ENCODE assay signal across 21 cellular contexts in genomic region chr3:14886101-14886500, GRCh38.
DNase-seq lines count a peak whose midpoint lies in the region; ATAC-seq and TF ChIP-seq lines count a peak whose summit lies in the region.
"Had no signal": no experiment of that assay in that cellular context is flagged by ENCODE, and none has a peak within 500 bp of the region (broad histone marks: within the 10 kb centered on the region; RNA-seq: fewer than 3 reads in every experiment).

No MANE protein-coding gene starts in this region.

- intact Hi-C loops in CD4-positive, alpha-beta T cell (cut with DNase I, micrococcal nuclease), result no loop called here
- intact Hi-C loops in naive thymus-derived CD4-positive, alpha-beta T cell (cut with micrococcal nuclease), result no loop called here

- peaks cover 63% of the 10 kb centered on the region for H3K4me1 Mint-ChIP-seq in CD4-positive, alpha-beta T cell (ENCODE audit: low read depth)
- H3K4me1 Mint-ChIP-seq in naive thymus-derived CD4-positive, alpha-beta T cell, result peaks cover 33 to 58% (median 52%) of the 10 kb centered on the region in 7 donors
- peaks cover 45% of the 10 kb centered on the region for H3K4me1 Mint-ChIP-seq in activated CD8-positive, alpha-beta memory T cell treated with anti-CD3 and anti-CD28 coated beads, Interleukin-2, amount 10 ng/mL, durations not matched to agents 7 days and 5 days
- H3K4me1 Mint-ChIP-seq in activated CD4-positive, alpha-beta memory T cell treated with anti-CD3 and anti-CD28 coated beads, Interleukin-2, amount 10 ng/mL, durations not matched to agents 7 days and 5 days, result peaks cover 67% of the 10 kb centered on the region
- H3K4me1 Mint-ChIP-seq: B cell had no signal

- H4K20me1 ChIP-seq in BLaER1, result no peaks in the 10 kb centered on the region

- H3K27me3 Mint-ChIP-seq in CD4-positive, alpha-beta T cell, result no peaks in the 10 kb centered on the region
- H3K27me3 Mint-ChIP-seq in naive thymus-derived CD4-positive, alpha-beta T cell, result peaks cover 0 to 18% (median 0%) of the 10 kb centered on the region in 5 donors
- H3K27me3 Mint-ChIP-seq in activated CD8-positive, alpha-beta memory T cell treated with anti-CD3 and anti-CD28 coated beads, Interleukin-2, amount 10 ng/mL, durations not matched to agents 7 days and 5 days, result peaks cover 41% of the 10 kb centered on the region
- peaks cover 31% of the 10 kb centered on the region for H3K27me3 Mint-ChIP-seq in activated CD4-positive, alpha-beta memory T cell treated with anti-CD3 and anti-CD28 coated beads, Interleukin-2, amount 10 ng/mL, durations not matched to agents 7 days and 5 days

- H3K27ac ChIP-seq in BLaER1, result no peak overlapping the region
- no peak overlapping the region for H3K27ac ChIP-seq in CD4-positive, alpha-beta T cell (ENCODE audit: low read depth, low read length)
- H3K27ac ChIP-seq in KOPT-K1 (ENCODE audit: low read depth, low read length, poor library complexity, severe bottlenecking), result peak overlapping the region; percentile 88
- no peak overlapping the region for H3K27ac ChIP-seq in naive thymus-derived CD4-positive, alpha-beta T cell (ENCODE audit: low read depth, low read length)
- no peak overlapping the region for H3K27ac ChIP-seq in caudate nucleus (ENCODE audit: low read depth, low read length)
- H3K27ac ChIP-seq: HL-60 had no signal

- TF ChIP-seq CTCF in CD4-positive, alpha-beta T cell (IDR thresholded peaks at IDR 0.05), result no peak

- H3K4me3 Mint-ChIP-seq in CD4-positive, alpha-beta T cell, result no peak overlapping the region
- H3K4me3 Mint-ChIP-seq in naive thymus-derived CD4-positive, alpha-beta T cell, result peak overlapping the region in 6 of 10 donors; percentile 7 to 77 (median 68)
- no peak overlapping the region for H3K4me3 Mint-ChIP-seq in activated CD8-positive, alpha-beta memory T cell treated with anti-CD3 and anti-CD28 coated beads, Interleukin-2, amount 10 ng/mL, durations not matched to agents 7 days and 5 days
- H3K4me3 Mint-ChIP-seq in activated CD4-positive, alpha-beta memory T cell treated with anti-CD3 and anti-CD28 coated beads, Interleukin-2, amount 10 ng/mL, durations not matched to agents 7 days and 5 days, result no peak overlapping the region
- H3K4me3 Mint-ChIP-seq: B cell had no signal

- H3K27me3 ChIP-seq in BLaER1, result no peaks in the 10 kb centered on the region
- H3K27me3 ChIP-seq in CD4-positive, alpha-beta T cell (ENCODE audit: control insufficient read depth, insufficient read depth, low read length), result no peaks in the 10 kb centered on the region
- no peaks in the 10 kb centered on the region for H3K27me3 ChIP-seq in naive thymus-derived CD4-positive, alpha-beta T cell (ENCODE audit: control insufficient read depth in 2 of 2, insufficient read depth in 2 of 2, low read length in 2 of 2)

- POLR2A ChIA-PET in CD4-positive, alpha-beta T cell (lab: Charles Lee), result interaction anchor here (1.1 to 2.7 kb wide), 4 partner anchors 88 to 235 kb away, joined by 3 to 11 read pairs (median 3); partner anchors contain the start of genes CCDC174 and RBSN
- POLR2A ChIA-PET in naive thymus-derived CD4-positive, alpha-beta T cell (lab: Charles Lee), result interaction anchor here (0.9 to 1.4 kb wide), 2 partner anchors 14 to 60 kb away, joined by 3 to 4 read pairs; no protein-coding TSS in a partner anchor
- POLR2A ChIA-PET in activated CD4-positive, alpha-beta memory T cell treated with anti-CD3 and anti-CD28 coated beads, Interleukin-2, amount 10 ng/mL, durations not matched to agents 7 days and 5 days (lab: Charles Lee), result no interaction called here

- no peak for ATAC-seq in CD4-positive, alpha-beta T cell (ENCODE audit: poor library complexity)
- ATAC-seq in naive thymus-derived CD4-positive, alpha-beta T cell, result no peak
- ATAC-seq in activated CD8-positive, alpha-beta memory T cell treated with anti-CD3 and anti-CD28 coated beads, Interleukin-2, amount 10 ng/mL, durations not matched to agents 7 days and 5 days, result no peak

- H3K4me3 ChIP-seq in BLaER1, result no peak overlapping the region
- no peak overlapping the region for H3K4me3 ChIP-seq in naive thymus-derived CD4-positive, alpha-beta T cell (ENCODE audit: low read length)

- H3K4me1 ChIP-seq in BLaER1, result peaks cover 65% of the 10 kb centered on the region
- H3K4me1 ChIP-seq in naive thymus-derived CD4-positive, alpha-beta T cell (ENCODE audit: control insufficient read depth in 2 of 2, insufficient read depth in 2 of 2, low read length in 2 of 2), result peaks cover 5 to 48% of the 10 kb centered on the region in 2 donors

- no peaks in the 10 kb centered on the region for H3K36me3 Mint-ChIP-seq in CD4-positive, alpha-beta T cell (ENCODE audit: low read depth)
- peaks cover 0 to 6% (median 0%) of the 10 kb centered on the region in 5 donors for H3K36me3 Mint-ChIP-seq in naive thymus-derived CD4-positive, alpha-beta T cell
- H3K36me3 Mint-ChIP-seq in activated CD8-positive, alpha-beta memory T cell treated with anti-CD3 and anti-CD28 coated beads, Interleukin-2, amount 10 ng/mL, durations not matched to agents 7 days and 5 days, result no peaks in the 10 kb centered on the region
- H3K36me3 Mint-ChIP-seq in activated CD4-positive, alpha-beta memory T cell treated with anti-CD3 and anti-CD28 coated beads, Interleukin-2, amount 10 ng/mL, durations not matched to agents 7 days and 5 days (ENCODE audit: low read depth), result no peaks in the 10 kb centered on the region

- peak overlapping the region; percentile 78 for H3K4me2 ChIP-seq in BLaER1
- H3K4me2 ChIP-seq: SK-N-SH had no signal

- CTCF ChIA-PET in CD4-positive, alpha-beta T cell (lab: Charles Lee), result no interaction called here
- CTCF ChIA-PET in naive thymus-derived CD4-positive, alpha-beta T cell (lab: Charles Lee), result interaction anchor here (0.7 kb wide), 1 partner anchor 180 kb away, joined by 3 read pairs; no protein-coding TSS in a partner anchor
- CTCF ChIA-PET in activated CD8-positive, alpha-beta memory T cell treated with anti-CD3 and anti-CD28 coated beads, Interleukin-2, amount 10 ng/mL, durations not matched to agents 7 days and 5 days (lab: Charles Lee), result no interaction called here
- CTCF ChIA-PET in activated CD4-positive, alpha-beta memory T cell treated with anti-CD3 and anti-CD28 coated beads, Interleukin-2, amount 10 ng/mL, durations not matched to agents 7 days and 5 days (lab: Charles Lee), result no interaction called here

- H3K9ac ChIP-seq in BLaER1, result no peak overlapping the region
- H3K9ac ChIP-seq: SK-N-SH had no signal

- H3K27ac Mint-ChIP-seq in CD4-positive, alpha-beta T cell, result peak overlapping the region; percentile 62
- peak overlapping the region in 8 of 9 donors; percentile 54 to 95 (median 84) for H3K27ac Mint-ChIP-seq in naive thymus-derived CD4-positive, alpha-beta T cell
- H3K27ac Mint-ChIP-seq in activated CD8-positive, alpha-beta memory T cell treated with anti-CD3 and anti-CD28 coated beads, Interleukin-2, amount 10 ng/mL, durations not matched to agents 7 days and 5 days, result no peak overlapping the region
- no peak overlapping the region for H3K27ac Mint-ChIP-seq in activated CD4-positive, alpha-beta memory T cell treated with anti-CD3 and anti-CD28 coated beads, Interleukin-2, amount 10 ng/mL, durations not matched to agents 7 days and 5 days
- H3K27ac Mint-ChIP-seq: B cell had no signal

- no peaks in the 10 kb centered on the region for H3K9me3 ChIP-seq in BLaER1
- H3K9me3 ChIP-seq in CD4-positive, alpha-beta T cell (ENCODE audit: control insufficient read depth, low read length), result no peaks in the 10 kb centered on the region
- H3K9me3 ChIP-seq in KOPT-K1 (ENCODE audit: insufficient read depth, low read length, poor library complexity, severe bottlenecking), result no peaks in the 10 kb centered on the region
- no peaks in the 10 kb centered on the region for H3K9me3 ChIP-seq in naive thymus-derived CD4-positive, alpha-beta T cell (ENCODE audit: control insufficient read depth in 2 of 3, low read length in 3 of 3)
- H3K9me3 ChIP-seq: SK-N-SH had no signal

- H3K36me3 ChIP-seq in BLaER1, result no peaks in the 10 kb centered on the region
- H3K36me3 ChIP-seq in KOPT-K1 (ENCODE audit: insufficient read depth, low read length), result no peaks in the 10 kb centered on the region
- H3K36me3 ChIP-seq in naive thymus-derived CD4-positive, alpha-beta T cell (ENCODE audit: control insufficient read depth in 2 of 3, insufficient read depth in 3 of 3, low read length in 3 of 3), result no peaks in the 10 kb centered on the region

- no peaks in the 10 kb centered on the region for H3K9me3 Mint-ChIP-seq in CD4-positive, alpha-beta T cell
- no peaks in the 10 kb centered on the region for H3K9me3 Mint-ChIP-seq in naive thymus-derived CD4-positive, alpha-beta T cell
- no peaks in the 10 kb centered on the region for H3K9me3 Mint-ChIP-seq in activated CD8-positive, alpha-beta memory T cell treated with anti-CD3 and anti-CD28 coated beads, Interleukin-2, amount 10 ng/mL, durations not matched to agents 7 days and 5 days (ENCODE audit: low read depth)
- H3K9me3 Mint-ChIP-seq in activated CD4-positive, alpha-beta memory T cell treated with anti-CD3 and anti-CD28 coated beads, Interleukin-2, amount 10 ng/mL, durations not matched to agents 7 days and 5 days, result no peaks in the 10 kb centered on the region

- DNase-seq in CD4-positive, alpha-beta T cell, result no peak
- DNase-seq in naive thymus-derived CD4-positive, alpha-beta T cell, result no peak
- DNase-seq in activated CD8-positive, alpha-beta memory T cell treated with anti-CD3 and anti-CD28 coated beads, Interleukin-2, amount 10 ng/mL, durations not matched to agents 7 days and 5 days, result no peak
- DNase-seq in superior temporal gyrus (ENCODE audit: extremely low spot score) (no peak), caudate nucleus (lab: John Stamatoyannopoulos, UW) (no peak)
- no peak for DNase-seq in activated CD4-positive, alpha-beta memory T cell treated with anti-CD3 and anti-CD28 coated beads, Interleukin-2, amount 10 ng/mL, durations not matched to agents 7 days and 5 days
- DNase-seq: HCEC 1CT, Kasumi-1, MV-4-11, NCI-H1105, NCI-H1436 treated with DMSO at 0.1 percent for 48 hours, NCI-H187 treated with DMSO at 0.1 percent for 48 hours, NCI-H2171 treated with DMSO at 0.1 percent for 48 hours, NCI-H345, NCI-H510A treated with DMSO at 0.1 percent for 48 hours, NCI-H748 treated with DMSO at 0.1 percent for 48 hours, SK-N-SH had no signal

Comparison
In these comparisons a context has a peak if more than half of its experiments do, and no peak if none do; other contexts are left out.
1. H3K27ac Mint-ChIP-seq: peak in CD4-positive, alpha-beta T cell (single experiment) and naive thymus-derived CD4-positive, alpha-beta T cell (8 of 9); none in activated CD8-positive, alpha-beta memory T cell treated with anti-CD3 and anti-CD28 coated beads, Interleukin-2, amount 10 ng/mL, durations not matched to agents 7 days and 5 days (single experiment) and activated CD4-positive, alpha-beta memory T cell treated with anti-CD3 and anti-CD28 coated beads, Interleukin-2, amount 10 ng/mL, durations not matched to agents 7 days and 5 days (single experiment).
2. H3K4me3 Mint-ChIP-seq: peak in naive thymus-derived CD4-positive, alpha-beta T cell (6 of 10); none in CD4-positive, alpha-beta T cell (single experiment), activated CD8-positive, alpha-beta memory T cell treated with anti-CD3 and anti-CD28 coated beads, Interleukin-2, amount 10 ng/mL, durations not matched to agents 7 days and 5 days (single experiment) and activated CD4-positive, alpha-beta memory T cell treated with anti-CD3 and anti-CD28 coated beads, Interleukin-2, amount 10 ng/mL, durations not matched to agents 7 days and 5 days (single experiment).